Comparison of ENCODE assay signal across 9 cellular contexts in genomic region chr3:118332699-118333098, GRCh38.
"Had no signal": no experiment of that assay in that cellular context is flagged by ENCODE, and none has a peak within 500 bp of the region (broad histone marks: within the 10 kb centered on the region; RNA-seq: fewer than 3 reads in every experiment).

No MANE protein-coding gene starts in this region.

- DNase-seq: H9, HCEC 1CT, HFFc6, KG1 had no signal

- H3K4me2 ChIP-seq: GM23338 had no signal

- H3K27ac ChIP-seq: HL-60 had no signal

- ATAC-seq: GM23338 had no signal

- FAIRE-seq: H1, H54, HTR-8/SVneo had no signal

- H3K4me3 ChIP-seq: GM23338 had no signal
